Comparison of ENCODE assay signal across 11 cellular contexts in the genomic region with DNA sequence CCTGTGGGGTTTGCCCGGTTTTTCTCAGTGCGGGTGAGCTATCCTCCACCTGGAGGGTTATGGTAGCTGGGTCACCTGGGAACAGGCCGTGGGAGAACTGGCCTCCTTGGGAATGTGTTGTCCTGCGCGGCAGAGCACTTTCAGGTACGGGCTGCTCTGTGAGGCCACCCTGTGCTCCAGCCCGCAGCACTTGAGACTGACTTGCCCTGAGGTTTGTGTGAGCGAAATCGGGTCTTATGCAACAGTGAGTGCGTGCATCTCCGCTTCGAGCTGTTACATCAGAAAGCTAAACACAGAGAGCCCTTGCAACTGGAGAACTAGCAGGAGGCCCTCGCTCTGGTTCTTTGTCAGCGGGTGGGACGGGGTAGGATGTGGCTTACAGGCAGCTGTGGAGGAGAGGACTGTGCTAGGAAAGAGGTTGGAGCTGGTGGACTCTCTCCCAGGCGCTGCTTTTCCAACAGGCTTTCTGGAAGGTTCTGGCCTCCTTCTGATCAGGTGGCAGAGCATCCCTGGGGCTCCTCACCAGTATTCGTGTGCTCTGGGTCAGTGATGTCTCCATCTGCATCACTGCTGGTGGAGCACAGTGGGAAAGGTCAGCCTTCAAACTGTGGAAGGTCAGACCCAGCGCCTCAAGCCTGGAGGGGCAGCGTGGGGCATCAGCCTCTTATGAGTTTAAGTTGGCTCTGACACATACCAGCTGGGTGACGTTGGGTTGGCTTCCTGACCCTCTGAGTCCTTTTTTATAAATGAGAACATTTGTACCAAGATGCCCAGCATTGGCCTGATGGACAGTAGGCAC.
A peak's percentile ranks its signal among the peaks of the same experiment; 100 is the strongest.
DNase-seq lines count a peak whose midpoint lies in the region; ATAC-seq and TF ChIP-seq lines count a peak whose summit lies in the region.
"Had no signal": no experiment of that assay in that cellular context is flagged by ENCODE, and none has a peak within 500 bp of the region (broad histone marks: within the 10 kb centered on the region; RNA-seq: fewer than 3 reads in every experiment).

No MANE protein-coding gene starts in this region.

- no peaks in the 10 kb centered on the region for H3K27me3 Mint-ChIP-seq in endodermal cell (ENCODE audit: insufficient read depth)
- H3K27me3 Mint-ChIP-seq: central memory CD8-positive, alpha-beta T cell had no signal

- H3K4me3 ChIP-seq in endodermal cell (ENCODE audit: low read length) (no peak overlapping the region), mucosa of descending colon (no peak overlapping the region)

- peaks cover 11% of the 10 kb centered on the region for H3K4me1 ChIP-seq in endodermal cell (ENCODE audit: control insufficient read depth, insufficient read depth, low read length)
- peaks cover 30% of the 10 kb centered on the region for H3K4me1 ChIP-seq in mucosa of descending colon (ENCODE audit: low read depth)

- peak overlapping the region; percentile 59 for H3K27ac Mint-ChIP-seq in endodermal cell
- H3K27ac Mint-ChIP-seq: CD8-positive, alpha-beta T cell had no signal

- no peak overlapping the region for H3K9ac ChIP-seq in endodermal cell (ENCODE audit: extremely low read depth, low read length, poor library complexity, severe bottlenecking)

- no peak for TF ChIP-seq CTCF in endodermal cell (conservative IDR thresholded peaks at IDR 0.05)
- TF ChIP-seq CTCF in mucosa of descending colon (IDR thresholded peaks at IDR 0.05) = no peak

- H3K9me3 ChIP-seq in endodermal cell (ENCODE audit: control insufficient read depth, low read length) = no peaks in the 10 kb centered on the region
- H3K9me3 ChIP-seq in mucosa of descending colon = no peaks in the 10 kb centered on the region

- H3K27ac ChIP-seq in endodermal cell (ENCODE audit: low read depth, low read length) = no peak overlapping the region

- H3K4me3 Mint-ChIP-seq in endodermal cell = no peak overlapping the region
- H3K4me3 Mint-ChIP-seq: CD8-positive, alpha-beta T cell; central memory CD8-positive, alpha-beta T cell had no signal

- H3K9me3 Mint-ChIP-seq in endodermal cell = no peaks in the 10 kb centered on the region
- H3K9me3 Mint-ChIP-seq: CD8-positive, alpha-beta T cell; central memory CD8-positive, alpha-beta T cell had no signal

- WGBS in endodermal cell (ENCODE audit: insufficient coverage in 1 of 2, insufficient read length in 1 of 2), 2 experiments = 90 to 94% methylated on average over 14 to 20 of the region's 20 CpGs

- no peaks in the 10 kb centered on the region for H3K27me3 ChIP-seq in endodermal cell (ENCODE audit: control insufficient read depth, insufficient read depth, low read length, poor library complexity, severe bottlenecking)

- peak; percentile 11 for ATAC-seq in mucosa of descending colon
- ATAC-seq in GM18519 (IDR thresholded peaks at IDR 0.05; ENCODE audit: low FRiP score, unreplicated experiment) = no peak
- ATAC-seq in HG03135 (IDR thresholded peaks at IDR 0.05; ENCODE audit: unreplicated experiment) = no peak
- ATAC-seq: CD8-positive, alpha-beta T cell had no signal

- H3K36me3 Mint-ChIP-seq in endodermal cell (ENCODE audit: low read depth) = no peaks in the 10 kb centered on the region
- H3K36me3 Mint-ChIP-seq: CD8-positive, alpha-beta T cell had no signal

- H3K36me3 ChIP-seq in endodermal cell (ENCODE audit: control insufficient read depth, insufficient read depth, low read length) (no peaks in the 10 kb centered on the region), mucosa of descending colon (ENCODE audit: low read depth) (no peaks in the 10 kb centered on the region)

- peaks cover 41% of the 10 kb centered on the region for H3K4me1 Mint-ChIP-seq in endodermal cell

- DNase-seq in AML-193 (lab: John Stamatoyannopoulos, UW) = peak; percentile 99
- peak; percentile 87 for DNase-seq in NCI-H460 (ENCODE audit: extremely low read depth, low read depth)
- no peak for DNase-seq in endodermal cell
- peak in 2 of 3 donors; percentile 27 to 53 for DNase-seq in mucosa of descending colon
- DNase-seq in activated naive CD4-positive, alpha-beta T cell treated with Interleukin-2 at 50 U/mL for 16 hours = no peak
- DNase-seq in GDM1 (lab: John Stamatoyannopoulos, UW) = no peak
- DNase-seq: CD8-positive, alpha-beta T cell; NCI-H2171 treated with DMSO at 0.1 percent for 48 hours had no signal

- intact Hi-C loops in mucosa of descending colon (cut with DNase I, micrococcal nuclease) = no loop called here

Comparison
In these comparisons a context has a peak if more than half of its experiments do, and no peak if none do; other contexts are left out.
1. DNase-seq: peak in AML-193 (2 of 2), NCI-H460 (single experiment) and mucosa of descending colon (2 of 3); none in endodermal cell (single experiment), activated naive CD4-positive, alpha-beta T cell treated with Interleukin-2 at 50 U/mL for 16 hours (single experiment) and GDM1 (single experiment).